In genomic region chr16:69595127-69596036, GRCh38 we compare ENCODE assay signal across 1 cellular context.
TF ChIP-seq lines count a peak whose summit lies in the region.

No MANE protein-coding gene starts in this region.

TF ChIP-seq in K562, 482 proteins besides CTCF, POLR2A, EP300 and RAD21 (continued from another document):
- TF ChIP-seq MNT (conservative IDR thresholded peaks at IDR 0.05) (peak in 1 of 2 experiments; percentile 44; a peak in 2 of 4 replicates), NR2F6 (CRISPR knock-in tag; IDR thresholded peaks at IDR 0.05) (no peak), HNRNPLL (IDR thresholded peaks at IDR 0.05; ENCODE audit: low read depth, low read length, poor library complexity, severe bottlenecking) (no peak), HOMEZ (CRISPR knock-in tag; IDR thresholded peaks at IDR 0.05) (no peak), SIN3A (IDR thresholded peaks at IDR 0.05; ENCODE audit: borderline replicate concordance in 2 of 2, control insufficient read depth in 1 of 2, low read depth in 2 of 2, low read length in 2 of 2) (no peak), PHF20 (IDR thresholded peaks at IDR 0.05; ENCODE audit: partially characterized antibody) (no peak), ZBTB1 (CRISPR knock-in tag; IDR thresholded peaks at IDR 0.05; ENCODE audit: borderline replicate concordance, low read depth) (no peak), CHD2 (IDR thresholded peaks at IDR 0.05; ENCODE audit: low read depth, low read length) (no peak), KAT2B (IDR thresholded peaks at IDR 0.05; ENCODE audit: low read depth, low read length) (no peak), NR0B1 (IDR thresholded peaks at IDR 0.05; ENCODE audit: partially characterized antibody) (no peak), ZNF274 (IDR thresholded peaks at IDR 0.05; ENCODE audit: borderline replicate concordance, low read depth, low read length) (no peak), PKNOX1 (IDR thresholded peaks at IDR 0.05) (peak; percentile 67), SRSF3 (IDR thresholded peaks at IDR 0.05; ENCODE audit: insufficient read depth, low read length) (no peak), USF2 (CRISPR knock-in tag; IDR thresholded peaks at IDR 0.05) (no peak), E2F4 (CRISPR knock-in tag; IDR thresholded peaks at IDR 0.05; ENCODE audit: low read depth) (no peak), ZBTB49 (CRISPR knock-in tag; IDR thresholded peaks at IDR 0.05; ENCODE audit: borderline replicate concordance) (no peak), CEBPG (CRISPR knock-in tag; IDR thresholded peaks at IDR 0.05) (peak; percentile 49; the same call in 1 of the 2 replicates), CEBPG (tag; conservative IDR thresholded peaks at IDR 0.05 in 1 of 2, IDR thresholded peaks at IDR 0.05 in 1 of 2) (peak; percentile 17 to 87), MXD1 (CRISPR knock-in tag; IDR thresholded peaks at IDR 0.05; ENCODE audit: borderline replicate concordance, poor library complexity, severe bottlenecking) (no peak), RUNX1 (IDR thresholded peaks at IDR 0.05; ENCODE audit: low read depth) (no peak), SP1 (CRISPR knock-in tag; IDR thresholded peaks at IDR 0.05) (no peak), FOSL1 (tag; conservative IDR thresholded peaks at IDR 0.05) (peak; percentile 88), NFIC (IDR thresholded peaks at IDR 0.05) (no peak), GTF2B (IDR thresholded peaks at IDR 0.05; ENCODE audit: extremely low read depth, insufficient read length) (no peak), CHD4 (IDR thresholded peaks at IDR 0.05; ENCODE audit: insufficient read depth, insufficient replicate concordance, low read depth, low read length, poor library complexity, severe bottlenecking) (no peak), FOXJ2 (tag; IDR thresholded peaks at IDR 0.05) (no peak)
